Comparison of ENCODE assay signal across 17 cellular contexts in the genomic region with DNA sequence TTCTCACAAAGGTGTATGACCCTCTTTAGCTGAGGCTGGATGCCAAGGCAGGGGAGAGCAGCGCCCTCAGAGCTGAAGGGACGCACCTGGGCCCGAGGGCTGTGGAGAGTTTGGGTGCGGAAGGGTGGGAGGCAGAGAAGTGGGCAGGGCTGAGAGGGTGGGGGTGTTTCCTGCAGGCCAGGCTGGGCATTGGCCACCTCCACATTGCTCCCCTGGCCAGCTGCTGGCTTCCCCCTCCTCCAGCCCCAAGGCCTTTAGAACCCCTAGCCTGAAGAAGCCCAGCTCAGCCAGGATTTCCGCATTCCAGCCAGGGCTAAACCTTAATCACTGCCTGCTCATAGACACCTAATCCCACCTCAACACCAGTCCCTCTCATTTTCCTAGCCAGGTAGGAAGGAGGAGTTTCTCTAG. TPM values are rescaled to one million over a fixed set of nuclear protein-coding genes. Genes with fewer than 3 reads are reported as not detected.
DNase-seq lines count a peak whose midpoint lies in the region; ATAC-seq and TF ChIP-seq lines count a peak whose summit lies in the region.
"Had no signal": no experiment of that assay in that cellular context is flagged by ENCODE, and none has a peak within 500 bp of the region (broad histone marks: within the 10 kb centered on the region; RNA-seq: fewer than 3 reads in every experiment).

No MANE protein-coding gene starts in this region.

- RAD21 ChIA-PET in HCT116 (lab: Charles Lee; ENCODE audit: low non-redundant PET in 1 of 2, low total read pairs in 2 of 2, uncharacterized antibody in 2 of 2, unreplicated experiment in 2 of 2): no interaction called here

- peaks cover 8% of the 10 kb centered on the region; the same call in 1 of the 2 replicates for H3K79me2 ChIP-seq in HCT116 (ENCODE audit: insufficient read depth, low read length)

- H2BK120ac ChIP-seq in mesenchymal stem cell (ENCODE audit: low read depth, low read length): no peak overlapping the region

- no peak overlapping the region for H3K4ac ChIP-seq in mesenchymal stem cell (ENCODE audit: low read depth in 1 of 2, low read length in 2 of 2)

- 100% methylated on average over 2 of the region's 5 CpGs for WGBS in mesenchymal stem cell

- no peaks in the 10 kb centered on the region for H4K20me1 ChIP-seq in HCT116 (ENCODE audit: insufficient read depth)

- H2BK12ac ChIP-seq in mesenchymal stem cell (ENCODE audit: low read length in 2 of 2): no peak overlapping the region

- H2AFZ ChIP-seq in HCT116 (ENCODE audit: low read depth, low read length, poor library complexity, severe bottlenecking) (no peak overlapping the region), mesenchymal stem cell (ENCODE audit: low read depth, low read length) (no peak overlapping the region)

- no peaks in the 10 kb centered on the region for H3K9me2 ChIP-seq in HCT116 (ENCODE audit: insufficient read depth)

- CTCF ChIA-PET in HCT116 (lab: Charles Lee): no interaction called here

- H3K27me3 ChIP-seq in HCT116 (ENCODE audit: insufficient read depth, low read length) (no peaks in the 10 kb centered on the region), gastrocnemius medialis (no peaks in the 10 kb centered on the region), mesenchymal stem cell (ENCODE audit: control insufficient read depth in 1 of 2, insufficient read depth in 1 of 2, low read length in 2 of 2) (no peaks in the 10 kb centered on the region)
- H3K27me3 ChIP-seq: ovary had no signal

- H3K9ac ChIP-seq in HCT116 (ENCODE audit: low read length) (no peak overlapping the region), mesenchymal stem cell (ENCODE audit: low read length) (no peak overlapping the region)

- no peak for TF ChIP-seq RAD21 in HCT116 (IDR thresholded peaks at IDR 0.05; ENCODE audit: low read depth)

- H3K14ac ChIP-seq in mesenchymal stem cell (ENCODE audit: low read length in 2 of 2): no peak overlapping the region

- TF ChIP-seq POLR2A in HCT116 (IDR thresholded peaks at IDR 0.05; ENCODE audit: borderline replicate concordance, extremely low read depth, insufficient read depth, insufficient read length) (no peak), gastrocnemius medialis (IDR thresholded peaks at IDR 0.05) (no peak)

- H3K79me1 ChIP-seq in mesenchymal stem cell (replicated peaks; ENCODE audit: low read length, poor library complexity, severe bottlenecking): peaks cover 25% of the 10 kb centered on the region

- TF ChIP-seq CTCF in HCT116 (IDR thresholded peaks at IDR 0.05 in 2 of 3, conservative IDR thresholded peaks at IDR 0.05 in 1 of 3; ENCODE audit: borderline replicate concordance in 1 of 3, insufficient read depth in 1 of 3, low read depth in 2 of 3, low read length in 2 of 3): no peak
- no peak for TF ChIP-seq CTCF in coronary artery (IDR thresholded peaks at IDR 0.05)
- TF ChIP-seq CTCF in gastrocnemius medialis (IDR thresholded peaks at IDR 0.05 in 4 of 5, conservative IDR thresholded peaks at IDR 0.05 in 1 of 5): no peak

- no peak overlapping the region for H4K91ac ChIP-seq in mesenchymal stem cell (ENCODE audit: low read length)

- H3K27ac ChIP-seq in HCT116 (ENCODE audit: low read depth, low read length): peak overlapping the region; percentile 18; the same call in 1 of the 2 replicates
- peak overlapping the region; percentile 94 for H3K27ac ChIP-seq in coronary artery
- H3K27ac ChIP-seq in gastrocnemius medialis: peak overlapping the region; percentile 61 to 80 (median 70)
- no peak overlapping the region for H3K27ac ChIP-seq in mesenchymal stem cell (ENCODE audit: low read length, poor library complexity, severe bottlenecking)

- H3K4me3 ChIP-seq in HCT116 (replicated peaks in 1 of 2; ENCODE audit: low read depth in 1 of 2, low read length in 2 of 2) (no peak overlapping the region), coronary artery (no peak overlapping the region), gastrocnemius medialis (no peak overlapping the region), mesenchymal stem cell (ENCODE audit: insufficient read depth in 1 of 2, low read depth in 1 of 2, low read length in 2 of 2) (no peak overlapping the region)
- H3K4me3 ChIP-seq: ovary had no signal

- H3K4me1 ChIP-seq in HCT116 (ENCODE audit: control insufficient read depth in 1 of 2, insufficient read depth in 2 of 2, low read length in 2 of 2): 0 out of 4 replicates have a peak, but pooled peaks cover 0 to 2% of the 10 kb centered on the region in 2 experiments
- H3K4me1 ChIP-seq in gastrocnemius medialis: peaks cover 25 to 27% of the 10 kb centered on the region in 2 donors
- peaks cover 29% of the 10 kb centered on the region for H3K4me1 ChIP-seq in mesenchymal stem cell (ENCODE audit: control insufficient read depth, insufficient read depth, low read depth, low read length)

- H3K9me3 ChIP-seq in HCT116 (ENCODE audit: control insufficient read depth in 1 of 2, insufficient read depth in 1 of 2, low read depth in 1 of 2, low read length in 2 of 2) (no peaks in the 10 kb centered on the region), gastrocnemius medialis (no peaks in the 10 kb centered on the region), mesenchymal stem cell (ENCODE audit: control insufficient read depth, low read length) (no peaks in the 10 kb centered on the region)
- H3K9me3 ChIP-seq: ovary had no signal

- H2BK5ac ChIP-seq in mesenchymal stem cell (ENCODE audit: low read depth, low read length, poor library complexity, severe bottlenecking): no peak overlapping the region

- no peak overlapping the region for H3K23ac ChIP-seq in mesenchymal stem cell (ENCODE audit: low read length in 2 of 2)

- no peak for DNase-seq in HCT116 (ENCODE audit: low read depth, low spot score)
- no peak for DNase-seq in coronary artery (ENCODE audit: low spot score)
- DNase-seq in islet precursor cell: peak; percentile 61
- no peak for DNase-seq in gastrocnemius medialis
- DNase-seq in NCI-H128 (lab: John Stamatoyannopoulos, UW; ENCODE audit: unreplicated experiment): no peak
- no peak for DNase-seq in SHP77 (lab: John Stamatoyannopoulos, UW)
- no peak for DNase-seq in mesenchymal stem cell
- DNase-seq: activated B cell treated with CpG ODN at 0.5 μM for 24 hours; activated T-cell treated with anti-CD3 and anti-CD28 coated beads, Interleukin-2, amount 50 U/mL, for 48 hours; GDM1; KBM-7; NCI-H187 treated with DMSO at 0.1 percent for 48 hours; NCI-H774; stimulated activated naive CD4-positive, alpha-beta T cell had no signal

- H3K36me3 ChIP-seq in HCT116 (ENCODE audit: control insufficient read depth in 1 of 2, insufficient read depth in 2 of 2, low read length in 2 of 2) (peaks cover 11 to 17% of the 10 kb centered on the region in 2 experiments), gastrocnemius medialis (no peaks in the 10 kb centered on the region), mesenchymal stem cell (ENCODE audit: control insufficient read depth in 1 of 2, insufficient read depth in 2 of 2, low read depth in 1 of 2, low read length in 2 of 2) (peaks cover 48 to 96% of the 10 kb centered on the region in 2 experiments)
- H3K36me3 ChIP-seq: ovary had no signal

- H3K4me2 ChIP-seq in HCT116 (ENCODE audit: low read length) (no peak overlapping the region), mesenchymal stem cell (ENCODE audit: low read length, poor library complexity, severe bottlenecking) (no peak overlapping the region)

- POLR2A ChIA-PET in HCT116 (lab: Charles Lee): interaction anchor here (2.7 kb wide), 1 partner anchor 10 kb away, joined by 13 read pairs; a partner anchor contains a TSS

- H3K18ac ChIP-seq in mesenchymal stem cell (ENCODE audit: low read depth in 1 of 2, low read length in 2 of 2): no peak overlapping the region

- H2BK15ac ChIP-seq in mesenchymal stem cell (ENCODE audit: low read depth, poor library complexity, severe bottlenecking): no peak overlapping the region

- in situ Hi-C loops in gastrocnemius medialis (cut with MboI; ENCODE audit: low sequenced_read_pairs in 4 of 4): no loop called here

- H4K8ac ChIP-seq in mesenchymal stem cell (ENCODE audit: low read length): no peak overlapping the region

- H2AK5ac ChIP-seq in mesenchymal stem cell (ENCODE audit: low read length, severe bottlenecking): no peak overlapping the region

- ATAC-seq in HCT116 (no peak), gastrocnemius medialis (no peak), HG02642 (IDR thresholded peaks at IDR 0.05; ENCODE audit: poor library complexity, unreplicated experiment) (no peak)

- intact Hi-C loops in HCT116 (cut with micrococcal nuclease) (no loop called here), gastrocnemius medialis (cut with DNase I; ENCODE audit: low total_unique reads) (no loop called here)

- no TSS peak for BruUV-seq in HCT116 (replicated peaks; lab: Mats Ljungman, UMichigan)

TF ChIP-seq in HCT116, 20 proteins besides CTCF, POLR2A, EP300 and RAD21 (continues in another document):
- TF ChIP-seq FOSL1 (IDR thresholded peaks at IDR 0.05; ENCODE audit: low read depth) (no peak), EGR1 (IDR thresholded peaks at IDR 0.05; ENCODE audit: low read depth) (no peak)
- TF ChIP-seq, protein P1, sequence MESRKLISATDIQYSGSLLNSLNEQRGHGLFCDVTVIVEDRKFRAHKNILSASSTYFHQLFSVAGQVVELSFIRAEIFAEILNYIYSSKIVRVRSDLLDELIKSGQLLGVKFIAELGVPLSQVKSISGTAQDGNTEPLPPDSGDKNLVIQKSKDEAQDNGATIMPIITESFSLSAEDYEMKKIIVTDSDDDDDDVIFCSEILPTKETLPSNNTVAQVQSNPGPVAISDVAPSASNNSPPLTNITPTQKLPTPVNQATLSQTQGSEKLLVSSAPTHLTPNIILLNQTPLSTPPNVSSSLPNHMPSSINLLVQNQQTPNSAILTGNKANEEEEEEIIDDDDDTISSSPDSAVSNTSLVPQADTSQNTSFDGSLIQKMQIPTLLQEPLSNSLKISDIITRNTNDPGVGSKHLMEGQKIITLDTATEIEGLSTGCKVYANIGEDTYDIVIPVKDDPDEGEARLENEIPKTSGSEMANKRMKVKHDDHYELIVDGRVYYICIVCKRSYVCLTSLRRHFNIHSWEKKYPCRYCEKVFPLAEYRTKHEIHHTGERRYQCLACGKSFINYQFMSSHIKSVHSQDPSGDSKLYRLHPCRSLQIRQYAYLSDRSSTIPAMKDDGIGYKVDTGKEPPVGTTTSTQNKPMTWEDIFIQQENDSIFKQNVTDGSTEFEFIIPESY (IDR thresholded peaks at IDR 0.05; ENCODE audit: extremely low read depth, insufficient replicate concordance, low read length): no peak

RNA-seq across cellular contexts. Expression of a gene that starts 7.5 kb away (rescaled TPM):
- total RNA-seq in HCT116 (2021; ENCODE audit: unreplicated experiment) (125 TPM), gastrocnemius medialis (10 to 100 TPM in 1 of 4 donors, 1 to 10 TPM in 3; 4.4 to 14.7 (median 8.1) TPM)
- polyA plus RNA-seq in HCT116 (2012): 111 and 112 TPM in 2 replicates
- polyA plus RNA-seq in mesenchymal stem cell (2013, experiment 1 of 2): 107 TPM
- polyA plus RNA-seq in mesenchymal stem cell (2013, experiment 2 of 2): 105 TPM

RNA-seq across cellular contexts. Expression of a gene that starts 10.2 kb away (rescaled TPM):
- total RNA-seq in HCT116 (2021; ENCODE audit: unreplicated experiment) (14.1 TPM), gastrocnemius medialis (10 to 100 TPM in 1 of 4 donors, 1 to 10 TPM in 1, under 1 TPM in 2; 0.31 to 26.1 (median 0.87) TPM)
- 50.0 and 58.6 TPM in 2 replicates for polyA plus RNA-seq in HCT116 (2012)
- 58.9 TPM for polyA plus RNA-seq in mesenchymal stem cell (2013, experiment 1 of 2)
- polyA plus RNA-seq in mesenchymal stem cell (2013, experiment 2 of 2): 60.7 TPM

RNA-seq across cellular contexts. Expression of a gene that starts 31.0 kb away (rescaled TPM):
- total RNA-seq in HCT116 (2021; ENCODE audit: unreplicated experiment): 0.44 TPM
- 0.12 TPM in 1 of 2 replicates, not detected in the other for polyA plus RNA-seq in HCT116 (2012)
- 10 to 100 TPM; 10.3 to 27.2 (median 23.3) TPM for total RNA-seq in gastrocnemius medialis
- not detected for polyA plus RNA-seq in mesenchymal stem cell (2013, experiment 1 of 2)
- 0.04 TPM for polyA plus RNA-seq in mesenchymal stem cell (2013, experiment 2 of 2)
- total RNA-seq: SK-MEL-5 had no signal
